9 cellular contexts compared by ENCODE assay signal in the genomic region with DNA sequence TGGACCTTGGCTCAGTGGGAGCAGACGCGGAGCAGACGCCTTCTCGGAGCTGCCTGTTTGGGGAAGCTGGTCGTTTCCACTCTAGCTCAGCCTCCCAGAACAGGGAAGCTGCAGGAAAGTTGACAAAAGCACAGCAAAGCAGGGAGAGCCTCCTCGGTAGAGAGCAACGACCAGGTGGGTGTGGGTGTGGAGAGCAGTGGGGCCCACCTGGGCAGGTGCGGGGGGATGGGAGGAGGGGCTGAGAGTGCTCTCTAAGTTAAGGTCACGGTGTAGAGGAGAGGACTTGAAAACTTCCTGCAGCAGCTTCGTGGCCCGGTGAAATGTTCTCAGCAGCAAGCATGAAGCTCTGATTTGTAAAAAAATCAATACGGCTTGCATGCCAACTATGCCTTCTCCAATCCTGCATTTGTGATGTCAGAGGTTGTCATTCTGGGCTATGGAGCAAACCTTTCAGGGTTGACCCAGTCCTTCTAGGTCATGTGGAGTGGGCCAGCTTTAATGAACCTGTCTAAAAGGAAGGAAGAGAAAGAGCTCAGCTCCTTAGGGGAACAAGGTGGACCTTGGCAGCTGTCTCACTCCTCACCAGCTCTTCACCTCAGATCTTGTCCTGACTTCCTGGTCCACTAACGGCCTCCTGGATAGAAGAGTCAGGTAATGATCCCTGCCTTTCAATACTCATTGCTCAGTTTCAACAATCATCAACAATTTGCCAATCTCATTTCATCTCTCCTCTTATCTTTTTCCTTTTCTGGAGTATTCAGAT.
DNase-seq lines count a peak whose midpoint lies in the region; ATAC-seq, FAIRE-seq and TF ChIP-seq lines count a peak whose summit lies in the region.
"Had no signal": no experiment of that assay in that cellular context is flagged by ENCODE, and none has a peak within 500 bp of the region (broad histone marks: within the 10 kb centered on the region; RNA-seq: fewer than 3 reads in every experiment).

No MANE protein-coding gene starts in this region.

- no peak for TF ChIP-seq CTCF in liver (IDR thresholded peaks at IDR 0.05; ENCODE audit: low read depth, low read length, missing input control)
- TF ChIP-seq CTCF in HepG2 (CRISPR knock-in tag; IDR thresholded peaks at IDR 0.05) = no peak
- TF ChIP-seq CTCF in Loucy (conservative IDR thresholded peaks at IDR 0.05; ENCODE audit: low read length) = no peak
- no peak for TF ChIP-seq CTCF in chondrocyte (IDR thresholded peaks at IDR 0.05)
- TF ChIP-seq CTCF in esophagus squamous epithelium (IDR thresholded peaks at IDR 0.05) = no peak

- H3K9me2 ChIP-seq in Loucy (replicated peaks; ENCODE audit: low read depth, low read length) = no peaks in the 10 kb centered on the region

- H3K4me3 Mint-ChIP-seq in chondrocyte (ENCODE audit: unreplicated experiment) = no peak overlapping the region

- no peaks in the 10 kb centered on the region for H4K20me1 ChIP-seq in HepG2 (ENCODE audit: insufficient read depth, low read length)
- H4K20me1 ChIP-seq in Loucy (ENCODE audit: insufficient read depth, low read length, poor library complexity, severe bottlenecking) = no peaks in the 10 kb centered on the region

- H2AFZ ChIP-seq in HepG2 (ENCODE audit: low read length) = no peak overlapping the region
- H2AFZ ChIP-seq in Loucy (ENCODE audit: low read length) = no peak overlapping the region

- DNase-seq in HepG2 (ENCODE audit: low spot score) (no peak), aorta (peak in 1 of 2 donors; percentile 58), chondrocyte (ENCODE audit: low spot score) (no peak), esophagus squamous epithelium (lab: John Stamatoyannopoulos, UW) (no peak)

- no peaks in the 10 kb centered on the region for H3F3A ChIP-seq in Loucy (ENCODE audit: low read depth)

- H3K4me3 ChIP-seq in liver (ENCODE audit: low read depth in 1 of 3, low read length in 3 of 3) = no peak overlapping the region
- H3K4me3 ChIP-seq in HepG2 (replicated peaks in 1 of 3; ENCODE audit: insufficient read depth in 1 of 3, low read depth in 2 of 3, low read length in 3 of 3) = no peak overlapping the region
- H3K4me3 ChIP-seq in Loucy (ENCODE audit: low read length, poor library complexity, severe bottlenecking) = no peak overlapping the region
- H3K4me3 ChIP-seq in duodenal mucosa (ENCODE audit: low read depth in 1 of 2, low read length in 2 of 2) = peak overlapping the region; percentile 40 to 53
- H3K4me3 ChIP-seq in aorta (ENCODE audit: low read length in 2 of 2) = no peak overlapping the region
- H3K4me3 ChIP-seq in esophagus squamous epithelium = peak overlapping the region in 2 of 4 donors; percentile 19 to 25
- H3K4me3 ChIP-seq: SJSA1 had no signal

- no peak overlapping the region for H3K9ac ChIP-seq in liver (ENCODE audit: low read depth in 1 of 2, low read length in 2 of 2)
- H3K9ac ChIP-seq in HepG2 (ENCODE audit: insufficient read depth, low read depth, low read length) = no peak overlapping the region
- no peak overlapping the region for H3K9ac ChIP-seq in Loucy (ENCODE audit: low read depth, low read length, poor library complexity, severe bottlenecking)
- H3K9ac ChIP-seq in duodenal mucosa (ENCODE audit: low read depth in 1 of 2, low read length in 2 of 2) = no peak overlapping the region

- no peak overlapping the region for H3K27ac Mint-ChIP-seq in chondrocyte (ENCODE audit: unreplicated experiment)

- H3K36me3 ChIP-seq in liver (ENCODE audit: control insufficient read depth in 4 of 4, insufficient read depth in 3 of 4, low read depth in 1 of 4, low read length in 3 of 4) = no peaks in the 10 kb centered on the region
- H3K36me3 ChIP-seq in HepG2 (replicated peaks in 1 of 2; ENCODE audit: control insufficient read depth in 1 of 2, insufficient read depth in 2 of 2, low read length in 2 of 2) = no peaks in the 10 kb centered on the region
- H3K36me3 ChIP-seq in Loucy (ENCODE audit: insufficient read depth, low read length) = no peaks in the 10 kb centered on the region
- H3K36me3 ChIP-seq in duodenal mucosa (ENCODE audit: control insufficient read depth in 1 of 2, insufficient read depth in 2 of 2, low read length in 2 of 2) = no peaks in the 10 kb centered on the region
- H3K36me3 ChIP-seq in aorta (ENCODE audit: control insufficient read depth in 1 of 2, insufficient read depth in 2 of 2, low read length in 1 of 2) = no peaks in the 10 kb centered on the region
- H3K36me3 ChIP-seq in esophagus squamous epithelium = no peaks in the 10 kb centered on the region
- H3K36me3 ChIP-seq: SJSA1 had no signal

- peaks cover 0 to 11% (median 7%) of the 10 kb centered on the region in 4 donors for H3K4me1 ChIP-seq in liver (ENCODE audit: control insufficient read depth in 4 of 4, insufficient read depth in 4 of 4, low read length in 3 of 4)
- no peaks in the 10 kb centered on the region for H3K4me1 ChIP-seq in HepG2 (ENCODE audit: insufficient read depth, low read length)
- peaks cover 7% of the 10 kb centered on the region for H3K4me1 ChIP-seq in Loucy (ENCODE audit: insufficient read depth, low read length, poor library complexity, severe bottlenecking)
- H3K4me1 ChIP-seq in duodenal mucosa (ENCODE audit: control insufficient read depth in 1 of 2, insufficient read depth in 2 of 2, low read length in 2 of 2) = peaks cover 13 to 19% of the 10 kb centered on the region in 2 donors
- no peaks in the 10 kb centered on the region for H3K4me1 ChIP-seq in aorta (ENCODE audit: control insufficient read depth in 1 of 2, insufficient read depth in 2 of 2, low read length in 2 of 2)
- H3K4me1 ChIP-seq in esophagus squamous epithelium = peaks cover 0 to 5% (median 0%) of the 10 kb centered on the region in 3 donors
- H3K4me1 ChIP-seq: SJSA1 had no signal

- no peaks in the 10 kb centered on the region for H3K9me3 ChIP-seq in liver (ENCODE audit: control insufficient read depth in 4 of 4, low read length in 3 of 4)
- no peaks in the 10 kb centered on the region for H3K9me3 ChIP-seq in HepG2 (ENCODE audit: low read length)
- no peaks in the 10 kb centered on the region for H3K9me3 ChIP-seq in Loucy (ENCODE audit: insufficient read depth, low read depth, low read length)
- H3K9me3 ChIP-seq in duodenal mucosa (ENCODE audit: control insufficient read depth in 1 of 2, low read length in 2 of 2) = no peaks in the 10 kb centered on the region
- no peaks in the 10 kb centered on the region for H3K9me3 ChIP-seq in aorta (ENCODE audit: control insufficient read depth, low read length)
- no peaks in the 10 kb centered on the region for H3K9me3 ChIP-seq in esophagus squamous epithelium
- H3K9me3 ChIP-seq: SJSA1 had no signal

- no peak for ATAC-seq in HepG2
- ATAC-seq in aorta (ENCODE audit: low FRiP score) = peak; percentile 24
- no peak for ATAC-seq in HG03108 (IDR thresholded peaks at IDR 0.05; ENCODE audit: unreplicated experiment)

- FAIRE-seq in HepG2 (lab: Jason Lieb, UNC) = no peak

- WGBS in liver = 27% methylated on average over 13 of the region's 13 CpGs
- 17% methylated on average over 9 of the region's 13 CpGs for WGBS in HepG2 (ENCODE audit: low lambda C conversion rate)
- WGBS in aorta, 2 donors = 37 to 47% methylated on average over 13 of the region's 13 CpGs
- WGBS in esophagus squamous epithelium, 2 donors = 43 to 50% methylated on average over 8 of the region's 13 CpGs

- POLR2A ChIA-PET in HepG2 (lab: Yijun Ruan, JAX) = no interaction called here

- H3K36me3 Mint-ChIP-seq in chondrocyte (ENCODE audit: low read depth) = no peaks in the 10 kb centered on the region

- H3K27ac ChIP-seq in liver (ENCODE audit: low read depth in 1 of 2, low read length in 2 of 2) (no peak overlapping the region), HepG2 (ENCODE audit: extremely low read length, insufficient read depth, low read length) (no peak overlapping the region), duodenal mucosa (ENCODE audit: low read depth, low read length) (no peak overlapping the region), aorta (ENCODE audit: low read depth in 1 of 2, low read length in 2 of 2) (no peak overlapping the region), esophagus squamous epithelium (peak overlapping the region in 1 of 4 donors; percentile 54)
- H3K27ac ChIP-seq: SJSA1 had no signal

- no peaks in the 10 kb centered on the region for H3K27me3 ChIP-seq in liver (ENCODE audit: control insufficient read depth in 4 of 4, insufficient read depth in 4 of 4, low read length in 3 of 4)
- peaks cover 2 to 15% of the 10 kb centered on the region in 2 experiments; a peak in 2 of 5 replicates for H3K27me3 ChIP-seq in HepG2 (ENCODE audit: control insufficient read depth in 1 of 2, insufficient read depth in 2 of 2, low read length in 2 of 2)
- no peaks in the 10 kb centered on the region for H3K27me3 ChIP-seq in Loucy (ENCODE audit: insufficient read depth, low read length, poor library complexity, severe bottlenecking)
- H3K27me3 ChIP-seq in duodenal mucosa (ENCODE audit: control insufficient read depth in 1 of 2, insufficient read depth in 2 of 2, low read length in 2 of 2) = no peaks in the 10 kb centered on the region
- H3K27me3 ChIP-seq in aorta (ENCODE audit: control insufficient read depth in 1 of 2, insufficient read depth in 2 of 2, low read length in 1 of 2) = no peaks in the 10 kb centered on the region
- peaks cover 0 to 29% (median 0%) of the 10 kb centered on the region in 4 donors for H3K27me3 ChIP-seq in esophagus squamous epithelium
- H3K27me3 ChIP-seq: SJSA1 had no signal

- TF ChIP-seq POLR2A in HepG2 (IDR thresholded peaks at IDR 0.05; ENCODE audit: insufficient read depth in 1 of 2, low read depth in 2 of 2, low read length in 2 of 2) = no peak
- TF ChIP-seq POLR2A in esophagus squamous epithelium (IDR thresholded peaks at IDR 0.05) = no peak

- no peak overlapping the region for H3K4me2 ChIP-seq in HepG2 (ENCODE audit: low read depth, low read length)
- peak overlapping the region; percentile 30 for H3K4me2 ChIP-seq in Loucy (ENCODE audit: low read depth, low read length, poor library complexity, severe bottlenecking)

- BruUV-seq in HepG2 (replicated peaks; lab: Mats Ljungman, UMichigan) = no TSS peak

- no peaks in the 10 kb centered on the region for H3K4me1 Mint-ChIP-seq in chondrocyte (ENCODE audit: low read depth)

- intact Hi-C loops in HepG2 (cut with micrococcal nuclease; ENCODE audit: unreplicated experiment) (no loop called here), aorta (cut with DNase I) (no loop called here), esophagus squamous epithelium (cut with DNase I) (no loop called here)

- H3K9me3 Mint-ChIP-seq in chondrocyte (ENCODE audit: low read depth) = peaks cover 6% of the 10 kb centered on the region

- in situ Hi-C loops in HepG2 (cut with HindIII; ENCODE audit: extremely low pct_ligation_motif_present, low pct_unique_long_range_greater_than_20kb) = no loop called here

- TF ChIP-seq EP300 in HepG2 (IDR thresholded peaks at IDR 0.05; ENCODE audit: low read depth in 2 of 2, low read length in 2 of 2) = no peak
- TF ChIP-seq EP300 in HepG2 (CRISPR knock-in tag; IDR thresholded peaks at IDR 0.05; ENCODE audit: borderline replicate concordance) = no peak

- H3K27me3 Mint-ChIP-seq in chondrocyte (ENCODE audit: low read depth) = peaks cover 10% of the 10 kb centered on the region

- TF ChIP-seq RAD21 in liver (IDR thresholded peaks at IDR 0.05) = peak in 1 of 2 donors; percentile 51
- TF ChIP-seq RAD21 in HepG2 (CRISPR knock-in tag; IDR thresholded peaks at IDR 0.05) = no peak

- CTCF ChIA-PET in HepG2 (lab: Yijun Ruan, JAX; ENCODE audit: low intra/inter-chr PET ratio, low total read pairs) = no interaction called here

- H3K79me2 ChIP-seq in HepG2 (ENCODE audit: insufficient read depth, low read length) = no peaks in the 10 kb centered on the region
- H3K79me2 ChIP-seq in Loucy (ENCODE audit: insufficient read depth, low read length) = no peaks in the 10 kb centered on the region

Comparison
In these comparisons a context has a peak if more than half of its experiments do, and no peak if none do; other contexts are left out.
1. H3K4me3 ChIP-seq: peak in duodenal mucosa (2 of 2); none in liver (0 of 3), HepG2 (0 of 3), Loucy (single experiment) and aorta (0 of 2).